Comparison of ENCODE assay signal across 8 cellular contexts in genomic region chr15:44711356-44712107, GRCh38. TPM values are rescaled to one million over a fixed set of nuclear protein-coding genes. Genes with fewer than 3 reads are reported as not detected.
A peak's percentile ranks its signal among the peaks of the same experiment; 100 is the strongest.
DNase-seq lines count a peak whose midpoint lies in the region; ATAC-seq and TF ChIP-seq lines count a peak whose summit lies in the region.

Gene B2M (plus strand): TSS chr15:44711517. CDS start chr15:44711547, 30 bp downstream.

- H2AFZ ChIP-seq in GM23338 (peak within 1 kb of the TSS; percentile 86), fibroblast of lung (ENCODE audit: low read length) (peak within 1 kb of the TSS; percentile 81)

- ATAC-seq in GM23338 = peak; percentile 93
- peak; percentile 70 to 81 for ATAC-seq in naive thymus-derived CD8-positive, alpha-beta T cell

- H3K9me3 ChIP-seq in DOHH2 (ENCODE audit: control insufficient read depth, insufficient read depth, low read length) (no peaks in the 10 kb centered on the region), fibroblast of lung (ENCODE audit: control insufficient read depth, insufficient read depth, low read depth, low read length) (no peaks in the 10 kb centered on the region)

- H3K27me3 ChIP-seq in DOHH2 (ENCODE audit: control insufficient read depth, low read length) = no peaks in the 10 kb centered on the region
- H3K27me3 ChIP-seq in GM23338 (ENCODE audit: insufficient read depth) = peaks cover 16% of the 10 kb centered on the region
- H3K27me3 ChIP-seq in fibroblast of lung (ENCODE audit: control insufficient read depth, insufficient read depth, low read length) = no peaks in the 10 kb centered on the region

- DNase-seq in GM23338 (ENCODE audit: low spot score) = peak; percentile 98
- DNase-seq in LHCN-M2 (ENCODE audit: low read depth) = peak; percentile 96
- peak; percentile 94 for DNase-seq in RPMI8226
- peak; percentile 92 to 95 for DNase-seq in activated T-helper 1 cell treated with anti-CD3 and anti-CD28 coated beads, Interleukin-2, amount 50 U/mL, for 16 hours (ENCODE audit: low read depth in 1 of 2, low spot score in 1 of 2)
- peak; percentile 90 to 97 for DNase-seq in fibroblast of lung (ENCODE audit: low read depth in 2 of 2)
- peak; percentile 87 to 99 (median 96) for DNase-seq in naive thymus-derived CD8-positive, alpha-beta T cell
- peak; percentile 94 to 97 (median 97) for DNase-seq in stimulated activated naive CD4-positive, alpha-beta T cell (lab: John Stamatoyannopoulos, UW)

- H3K4me1 ChIP-seq in DOHH2 (ENCODE audit: control insufficient read depth, low read length) (peaks cover 46% of the 10 kb centered on the region), GM23338 (ENCODE audit: insufficient read depth) (no peaks in the 10 kb centered on the region), fibroblast of lung (ENCODE audit: control insufficient read depth, extremely low read depth, insufficient read depth, low read length) (peaks cover 2% of the 10 kb centered on the region)

- H3K36me3 ChIP-seq in DOHH2 (ENCODE audit: control insufficient read depth, low read length) (peaks cover 51% of the 10 kb centered on the region), GM23338 (ENCODE audit: insufficient read depth) (no peaks in the 10 kb centered on the region), fibroblast of lung (ENCODE audit: control insufficient read depth, insufficient read depth, low read length) (peaks cover 9% of the 10 kb centered on the region)

- peaks cover 20% of the 10 kb centered on the region for H3K27me3 Mint-ChIP-seq in GM23338 (ENCODE audit: insufficient read depth, low read depth, poor library complexity)
- peaks cover 0 to 4% (median 0%) of the 10 kb centered on the region in 5 donors for H3K27me3 Mint-ChIP-seq in naive thymus-derived CD8-positive, alpha-beta T cell

- H3F3A ChIP-seq in DOHH2 (ENCODE audit: control insufficient read depth, insufficient read depth) = peaks cover 27% of the 10 kb centered on the region
- no peaks in the 10 kb centered on the region for H3F3A ChIP-seq in GM23338 (replicated peaks; ENCODE audit: low read depth)

- H4K20me1 ChIP-seq in DOHH2 (ENCODE audit: control insufficient read depth, insufficient read depth, low read depth, low read length) = peaks cover 34% of the 10 kb centered on the region; the same call in 1 of the 2 replicates
- peaks cover 11% of the 10 kb centered on the region; the same call in 1 of the 2 replicates for H4K20me1 ChIP-seq in GM23338 (replicated peaks; ENCODE audit: insufficient read depth)
- H4K20me1 ChIP-seq in fibroblast of lung (ENCODE audit: control insufficient read depth, extremely low read depth, insufficient read depth, low read length) = peaks cover 11% of the 10 kb centered on the region

- H3K36me3 Mint-ChIP-seq in GM23338 (ENCODE audit: low read depth) = peaks cover under 1% of the 10 kb centered on the region; the same call in 1 of the 3 replicates
- H3K36me3 Mint-ChIP-seq in naive thymus-derived CD8-positive, alpha-beta T cell = peaks cover 50 to 65% (median 59%) of the 10 kb centered on the region in 3 donors

- peak within 1 kb of the TSS; percentile 98 for H3K27ac Mint-ChIP-seq in GM23338
- peak within 1 kb of the TSS; percentile 100 for H3K27ac Mint-ChIP-seq in naive thymus-derived CD8-positive, alpha-beta T cell

- no peak for TF ChIP-seq CTCF in DOHH2 (IDR thresholded peaks at IDR 0.05; ENCODE audit: low read depth, low read length, poor library complexity, severe bottlenecking)
- TF ChIP-seq CTCF in GM23338 (conservative IDR thresholded peaks at IDR 0.05; ENCODE audit: low read depth in 2 of 2) = no peak
- no peak for TF ChIP-seq CTCF in fibroblast of lung (conservative IDR thresholded peaks at IDR 0.05 in 1 of 2, IDR thresholded peaks at IDR 0.05 in 1 of 2; ENCODE audit: low read depth in 1 of 2, low read length in 2 of 2)

- H3K9me3 Mint-ChIP-seq in GM23338 = no peaks in the 10 kb centered on the region
- peaks cover 0 to 3% (median 0%) of the 10 kb centered on the region in 9 donors for H3K9me3 Mint-ChIP-seq in naive thymus-derived CD8-positive, alpha-beta T cell

- no peaks in the 10 kb centered on the region for H3K9me2 ChIP-seq in DOHH2 (replicated peaks; ENCODE audit: control insufficient read depth, low read length)
- no peaks in the 10 kb centered on the region for H3K9me2 ChIP-seq in GM23338 (ENCODE audit: insufficient read depth)

- peak within 1 kb of the TSS; percentile 95 for H3K4me3 Mint-ChIP-seq in GM23338
- H3K4me3 Mint-ChIP-seq in naive thymus-derived CD8-positive, alpha-beta T cell = peak within 1 kb of the TSS; percentile 88 to 100 (median 98)

- H3K9ac ChIP-seq in fibroblast of lung (ENCODE audit: insufficient read depth, low read length) = peak within 1 kb of the TSS; percentile 99

- H3K27ac ChIP-seq in DOHH2 (ENCODE audit: low read depth, low read length) = peak within 1 kb of the TSS; percentile 80
- H3K27ac ChIP-seq in GM23338 (ENCODE audit: low read depth) = no peak within 1 kb of the TSS
- H3K27ac ChIP-seq in fibroblast of lung (ENCODE audit: insufficient read depth, low read length) = peak within 1 kb of the TSS; percentile 99

- peak within 1 kb of the TSS; percentile 74 for H3K4me2 ChIP-seq in DOHH2 (ENCODE audit: low read length)
- H3K4me2 ChIP-seq in GM23338 = peak within 1 kb of the TSS; percentile 81
- peak within 1 kb of the TSS; percentile 92 for H3K4me2 ChIP-seq in fibroblast of lung (ENCODE audit: extremely low read depth, insufficient read depth, low read length)

- POLR2A ChIA-PET in naive thymus-derived CD8-positive, alpha-beta T cell (lab: Charles Lee) = interaction anchor here (0.8 to 22.0 kb wide), 17 partner anchors 9 to 175 kb away, joined by 3 to 1743 read pairs (median 6); partner anchors contain the start of genes EIF3J, SPG11 and TRIM69

- H3K79me2 ChIP-seq in DOHH2 (ENCODE audit: control insufficient read depth, low read length) (peaks cover 55% of the 10 kb centered on the region), GM23338 (replicated peaks; ENCODE audit: insufficient read depth) (peaks cover 10% of the 10 kb centered on the region; the same call in 1 of the 2 replicates), fibroblast of lung (ENCODE audit: control insufficient read depth, insufficient read depth, low read length) (peaks cover 54% of the 10 kb centered on the region)

- peaks cover 8% of the 10 kb centered on the region; the same call in 2 of the 3 replicates for H3K4me1 Mint-ChIP-seq in GM23338
- H3K4me1 Mint-ChIP-seq in naive thymus-derived CD8-positive, alpha-beta T cell = peaks cover 33 to 69% (median 54%) of the 10 kb centered on the region in 4 donors

- H3K4me3 ChIP-seq in DOHH2 (ENCODE audit: low read length) = peak within 1 kb of the TSS; percentile 90
- H3K4me3 ChIP-seq in GM23338 = peak within 1 kb of the TSS; percentile 61
- H3K4me3 ChIP-seq in fibroblast of lung (replicated peaks in 1 of 4; ENCODE audit: control extremely low read depth in 1 of 4, insufficient read depth in 1 of 4, low read depth in 3 of 4, low read length in 4 of 4) = peak within 1 kb of the TSS; percentile 98 to 100 (median 99)

TF ChIP-seq in GM23338, 12 proteins besides CTCF, POLR2A, EP300 and RAD21 (continues in another document):
- peak; percentile 95 for TF ChIP-seq CREB1 (CRISPR knock-in tag; IDR thresholded peaks at IDR 0.05; ENCODE audit: low read depth)
- no peak for TF ChIP-seq ZNF331 (CRISPR knock-in tag; IDR thresholded peaks at IDR 0.05; ENCODE audit: low read depth)
- no peak for TF ChIP-seq REST (IDR thresholded peaks at IDR 0.05; ENCODE audit: unreplicated experiment)
- TF ChIP-seq EZH2phosphoT487 (IDR thresholded peaks at IDR 0.05; ENCODE audit: unreplicated experiment) = no peak
- peak; percentile 96 for TF ChIP-seq POLR2AphosphoS5 (IDR thresholded peaks at IDR 0.05; ENCODE audit: low read depth)

RNA-seq across cellular contexts. Expression of gene B2M, which starts in this region (rescaled TPM):
- total RNA-seq in GM23338 (2014; rRNA removed; shearing (Covaris generic)) = 167 and 183 TPM in 2 replicates
- polyA plus RNA-seq in GM23338 (2016; fragmentation: Nextera tagmentation; extraction: Ambion mirVana) (180 and 191 TPM in 2 replicates), fibroblast of lung (12,166 and 13,303 TPM in 2 replicates)
- total RNA-seq in LHCN-M2 (2014; rRNA removed) (1,643 and 2,330 TPM in 2 replicates), fibroblast of lung (2,942 and 3,660 TPM in 2 replicates)
- 1,565 TPM for polyA plus RNA-seq in LHCN-M2 (2012)
- 2,234 and 3,428 TPM in 2 replicates for polyA plus RNA-seq in fibroblast of lung (2012)
- polyA minus RNA-seq in fibroblast of lung (ENCODE audit: low replicate concordance) = 126 and 170 TPM in 2 replicates
- total RNA-seq in naive thymus-derived CD8-positive, alpha-beta T cell = 1,000 to 10,000 TPM; 6,403 to 7,046 TPM
- polyA plus RNA-seq in naive thymus-derived CD8-positive, alpha-beta T cell = over 10,000 TPM; 25,152 to 39,550 (median 31,716) TPM

Comparison
In these comparisons a context has a peak if more than half of its experiments do, and no peak if none do; other contexts are left out.
1. RNA of gene B2M (polyA plus RNA-seq): 25,152 to 39,550 TPM in naive thymus-derived CD8-positive, alpha-beta T cell and 2,234 to 13,303 TPM in fibroblast of lung; 180 to 191 TPM in GM23338; every median in the first group is over 10 times any median in the second.
2. Peak in every context shown above with its lines, with median percentiles within 50 percentile points of each other: H3K4me2 ChIP-seq, H3K4me3 ChIP-seq and DNase-seq.